ENCODE assay signal across 12 cellular contexts in the genomic region with DNA sequence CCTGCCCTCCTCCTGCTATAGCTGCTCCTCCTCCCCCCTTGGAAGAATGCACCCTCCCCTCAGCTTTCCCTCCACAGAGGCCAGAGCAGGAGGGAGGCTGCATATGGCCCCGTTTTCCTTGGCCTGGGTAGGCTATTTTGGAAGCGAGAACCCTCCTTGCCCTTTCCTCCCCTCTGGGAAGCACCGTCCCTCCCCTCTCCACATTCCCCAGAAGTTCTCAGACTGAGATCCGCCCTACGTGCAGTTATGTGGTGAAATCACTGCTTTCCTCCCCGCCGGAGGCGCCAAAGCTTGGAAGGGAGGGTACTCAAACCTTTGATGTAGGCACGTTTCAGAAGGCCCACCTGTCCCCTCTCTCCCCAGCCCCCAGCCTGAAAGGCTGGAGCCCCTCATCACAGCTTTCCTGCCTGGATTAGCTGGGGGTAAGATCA. TPM values are rescaled to one million over a fixed set of nuclear protein-coding genes. Genes with fewer than 3 reads are reported as not detected.
DNase-seq lines count a peak whose midpoint lies in the region; ATAC-seq and TF ChIP-seq lines count a peak whose summit lies in the region.
"Had no signal": no experiment of that assay in that cellular context is flagged by ENCODE, and none has a peak within 500 bp of the region (broad histone marks: within the 10 kb centered on the region; RNA-seq: fewer than 3 reads in every experiment).

No MANE protein-coding gene starts in this region.

- H3K4me2 ChIP-seq in trophoblast cell (ENCODE audit: low read length) = no peak overlapping the region

- no peaks in the 10 kb centered on the region for H3K79me2 ChIP-seq in trophoblast cell (ENCODE audit: control insufficient read depth, insufficient read depth, low read length, poor library complexity)

- no peaks in the 10 kb centered on the region for H3K9me3 ChIP-seq in WERI-Rb-1 (ENCODE audit: severe bottlenecking)
- H3K9me3 ChIP-seq in trophoblast cell (ENCODE audit: insufficient read depth, low read depth, low read length) = peaks cover 3% of the 10 kb centered on the region
- no peaks in the 10 kb centered on the region for H3K9me3 ChIP-seq in BE2C

- no peak overlapping the region for H3K27ac Mint-ChIP-seq in CD14-positive monocyte
- H3K27ac Mint-ChIP-seq: stimulated activated naive CD8-positive, alpha-beta T cell treated with anti-CD3 and anti-CD28 coated beads, Interleukin-15, Interleukin-2, amounts not matched to agents 100 ng/mL and 50 ng/mL, for 24 hours had no signal

- POLR2A ChIA-PET in AG04449 (lab: Yijun Ruan, JAX) = interaction anchor here (1.0 kb wide), 1 partner anchor 143 kb away, joined by 4 read pairs; no protein-coding TSS in a partner anchor

- CTCF ChIA-PET in AG04449 (lab: Yijun Ruan, JAX) = interaction anchor here (1.0 to 2.8 kb wide), 5 partner anchors 9 to 135 kb away, joined by 3 to 9 read pairs (median 5); partner anchors contain the start of gene HOXC5

- H3K27me3 Mint-ChIP-seq in CD14-positive monocyte (ENCODE audit: low read depth in 3 of 3) = peaks cover 50 to 88% (median 69%) of the 10 kb centered on the region in 3 donors

- H4K91ac ChIP-seq in trophoblast cell (ENCODE audit: low read depth, low read length) = no peak overlapping the region

- peak overlapping the region in 1 of 2 donors; percentile 35 for H3K4me3 Mint-ChIP-seq in CD14-positive monocyte
- H3K4me3 Mint-ChIP-seq: neural crest cell; stimulated activated naive CD8-positive, alpha-beta T cell treated with anti-CD3 and anti-CD28 coated beads, Interleukin-15, Interleukin-2, amounts not matched to agents 100 ng/mL and 50 ng/mL, for 24 hours had no signal

- H3K27me3 ChIP-seq in WERI-Rb-1 (ENCODE audit: insufficient read depth, low read depth, severe bottlenecking) = no peaks in the 10 kb centered on the region
- no peaks in the 10 kb centered on the region for H3K27me3 ChIP-seq in trophoblast cell (ENCODE audit: insufficient read depth, low read length)
- no peaks in the 10 kb centered on the region for H3K27me3 ChIP-seq in BE2C

- no peak overlapping the region for H3K14ac ChIP-seq in trophoblast cell (ENCODE audit: low read length)

- H3K4me1 Mint-ChIP-seq in CD14-positive monocyte = no peaks in the 10 kb centered on the region
- H3K4me1 Mint-ChIP-seq: neural crest cell had no signal

- H2BK12ac ChIP-seq in trophoblast cell (ENCODE audit: low read length) = no peak overlapping the region

- intact Hi-C loops in left cardiac atrium (cut with DNase I) = no loop called here
- intact Hi-C loops in CD14-positive monocyte (cut with micrococcal nuclease) = no loop called here

- H3K4me1 ChIP-seq in trophoblast cell (ENCODE audit: control insufficient read depth in 1 of 2, insufficient read depth in 2 of 2, low read length in 2 of 2) (peaks cover 4 to 7% of the 10 kb centered on the region in 2 experiments), BE2C (no peaks in the 10 kb centered on the region; the same call in none of the 2 replicates)

- no peak overlapping the region for H3K23ac ChIP-seq in trophoblast cell (ENCODE audit: low read length)

- no peak overlapping the region for H2AK5ac ChIP-seq in trophoblast cell (ENCODE audit: low read length)

- H3K18ac ChIP-seq in trophoblast cell (ENCODE audit: low read length) = no peak overlapping the region

- peaks cover 0 to 2% (median 0%) of the 10 kb centered on the region in 7 donors for H3K9me3 Mint-ChIP-seq in CD14-positive monocyte
- H3K9me3 Mint-ChIP-seq: neural crest cell; stimulated activated naive CD8-positive, alpha-beta T cell treated with anti-CD3 and anti-CD28 coated beads, Interleukin-15, Interleukin-2, amounts not matched to agents 100 ng/mL and 50 ng/mL, for 24 hours had no signal

- no peaks in the 10 kb centered on the region for H3K79me1 ChIP-seq in trophoblast cell (ENCODE audit: low read length)

- H3K27ac ChIP-seq in WERI-Rb-1 = peak overlapping the region; percentile 71
- H3K27ac ChIP-seq in trophoblast cell (ENCODE audit: low read depth, low read length) = no peak overlapping the region

- H2AFZ ChIP-seq in trophoblast cell (ENCODE audit: insufficient read depth, low read length, poor library complexity) = no peak overlapping the region

- ATAC-seq in left cardiac atrium = peak; percentile 76 to 81
- no peak for ATAC-seq in left lobe of liver

- TF ChIP-seq CTCF in AG04449 (IDR thresholded peaks at IDR 0.05; ENCODE audit: insufficient read depth, low read length, missing control alignments) (no peak), WERI-Rb-1 (IDR thresholded peaks at IDR 0.05; ENCODE audit: low read depth, low read length) (no peak), BE2C (IDR thresholded peaks at IDR 0.05; ENCODE audit: low read depth, low read length) (no peak), CD14-positive monocyte (IDR thresholded peaks at IDR 0.05) (no peak)

- H4K12ac ChIP-seq in trophoblast cell (ENCODE audit: low read depth, low read length) = no peak overlapping the region

- no peak overlapping the region for H3K4ac ChIP-seq in trophoblast cell (ENCODE audit: low read depth, low read length)

- no peaks in the 10 kb centered on the region for H3K36me3 Mint-ChIP-seq in CD14-positive monocyte

- H3K36me3 ChIP-seq in WERI-Rb-1 = peaks cover 3% of the 10 kb centered on the region
- H3K36me3 ChIP-seq in trophoblast cell (ENCODE audit: control insufficient read depth in 1 of 2, insufficient read depth in 2 of 2, low read length in 2 of 2) = no peaks in the 10 kb centered on the region
- no peaks in the 10 kb centered on the region for H3K36me3 ChIP-seq in BE2C

- H2BK120ac ChIP-seq in trophoblast cell (ENCODE audit: insufficient read depth, low read length, poor library complexity) = no peak overlapping the region

- whole genome bisulfite sequencing in trophoblast cell (ENCODE audit: extremely low coverage, insufficient coverage, insufficient read length) = no CpG with 5 or more reads among the region's 9 CpGs

- H4K8ac ChIP-seq in trophoblast cell (ENCODE audit: low read depth, low read length) = no peak overlapping the region

- H3K9ac ChIP-seq in trophoblast cell (ENCODE audit: low read length) = no peak overlapping the region

- DNase-seq in AG04449 (ENCODE audit: low read depth, low spot score) (peak; percentile 40), WERI-Rb-1 (peak; percentile 79), left cardiac atrium (peak; percentile 48), trophoblast cell (peak; percentile 65), BE2C (no peak), left lobe of liver (ENCODE audit: low spot score) (no peak), CD14-positive monocyte (ENCODE audit: low spot score) (no peak), DMS79 treated with DMSO at 0.1 percent for 48 hours (lab: John Stamatoyannopoulos, UW) (no peak)
- DNase-seq: activated CD8-positive, alpha-beta memory T cell treated with anti-CD3 and anti-CD28 coated beads, Interleukin-2, amount 50 U/mL, for 48 hours; stimulated activated CD4-positive, alpha-beta T cell treated with anti-CD3 and anti-CD28 coated beads, Interleukin-2, amount 100 ng/mL, for 48 hours had no signal

- no peak overlapping the region for H2BK5ac ChIP-seq in trophoblast cell (ENCODE audit: low read depth, low read length, poor library complexity)

- no peak overlapping the region for H3K4me3 ChIP-seq in AG04449 (ENCODE audit: low read depth, low read length)
- peak overlapping the region; percentile 3; the same call in 1 of the 2 replicates for H3K4me3 ChIP-seq in WERI-Rb-1 (ENCODE audit: low read depth, low read length)
- H3K4me3 ChIP-seq in trophoblast cell (ENCODE audit: low read depth, low read length) = no peak overlapping the region
- H3K4me3 ChIP-seq in BE2C (ENCODE audit: low read depth, low read length) = no peak overlapping the region

RNA-seq across cellular contexts. Expression of gene SMUG1, which starts 47.8 kb away (rescaled TPM):
- 10 to 100 TPM; 17.9 to 18.0 TPM for total RNA-seq in left cardiac atrium
- polyA plus RNA-seq in trophoblast cell (2013) = 19.5 and 20.5 TPM in 2 replicates
- 66.2 TPM for polyA plus RNA-seq in BE2C (2012; ENCODE audit: insufficient read depth, insufficient read length, low read depth)
- total RNA-seq in left lobe of liver = 22.7 TPM
- 10 to 100 TPM; 46.8 to 50.8 TPM for polyA plus RNA-seq in CD14-positive monocyte

Comparison
In these comparisons a context has a peak if more than half of its experiments do, and no peak if none do; other contexts are left out.
1. DNase-seq: peak in AG04449 (single experiment), WERI-Rb-1 (single experiment), left cardiac atrium (single experiment) and trophoblast cell (2 of 2); none in BE2C (single experiment), left lobe of liver (single experiment), CD14-positive monocyte (single experiment) and DMS79 treated with DMSO at 0.1 percent for 48 hours (single experiment).